Comparison of ENCODE assay signal across 8 cellular contexts in genomic region chr9:129482521-129483466, GRCh38.
DNase-seq lines count a peak whose midpoint lies in the region; TF ChIP-seq lines count a peak whose summit lies in the region.

No MANE protein-coding gene starts in this region.

- peak; percentile 96 for DNase-seq in GM03348 (ENCODE audit: low spot score)
- DNase-seq in NCI-H2171 (lab: John Stamatoyannopoulos, UW) = peak; percentile 96
- no peak for DNase-seq in activated T-helper 1 cell treated with anti-CD3 and anti-CD28 coated beads, Interleukin-12 subunit alpha, Interleukin-12 subunit beta, Interleukin-2, Interleukin-4 antibody, amounts not matched to agents 30 ng/mL and 10 ng/mL and 1 ng/mL, durations not matched to agents 14 hours and 24 hours and 36 hours (ENCODE audit: low spot score)
- DNase-seq in fibroblast of lung (ENCODE audit: low read depth in 2 of 2) = peak; percentile 90 to 92
- peak; percentile 94 to 96 for DNase-seq in tibial artery
- DNase-seq in foreskin melanocyte = no peak
- no peak for DNase-seq in NCI-H187 treated with DMSO at 0.1 percent for 48 hours (lab: John Stamatoyannopoulos, UW)

- no peaks in the 10 kb centered on the region for H3K9me3 Mint-ChIP-seq in activated T-helper 1 cell treated with anti-CD3 and anti-CD28 coated beads, Interleukin-12 subunit alpha, Interleukin-12 subunit beta, Interleukin-2, Interleukin-4 antibody, amounts not matched to agents 30 ng/mL and 10 ng/mL and 1 ng/mL, durations not matched to agents 14 hours and 24 hours and 36 hours

- H3K27me3 ChIP-seq in fibroblast of lung (ENCODE audit: control insufficient read depth, insufficient read depth, low read length) = no peaks in the 10 kb centered on the region
- no peaks in the 10 kb centered on the region for H3K27me3 ChIP-seq in mucosa of stomach (ENCODE audit: control insufficient read depth, insufficient read depth, low read length)
- no peaks in the 10 kb centered on the region for H3K27me3 ChIP-seq in tibial artery

- peak overlapping the region; percentile 62 for H3K4me3 Mint-ChIP-seq in activated T-helper 1 cell treated with anti-CD3 and anti-CD28 coated beads, Interleukin-12 subunit alpha, Interleukin-12 subunit beta, Interleukin-2, Interleukin-4 antibody, amounts not matched to agents 30 ng/mL and 10 ng/mL and 1 ng/mL, durations not matched to agents 14 hours and 24 hours and 36 hours

- H3K9ac ChIP-seq in fibroblast of lung (ENCODE audit: insufficient read depth, low read length) = peak overlapping the region; percentile 95
- peak overlapping the region; percentile 90 for H3K9ac ChIP-seq in mucosa of stomach (ENCODE audit: low read length)

- peaks cover 50% of the 10 kb centered on the region for H3K4me1 ChIP-seq in fibroblast of lung (ENCODE audit: control insufficient read depth, extremely low read depth, insufficient read depth, low read length)
- H3K4me1 ChIP-seq in mucosa of stomach (ENCODE audit: control insufficient read depth, insufficient read depth, low read length) = peaks cover 74% of the 10 kb centered on the region
- peaks cover 0 to 81% (median 71%) of the 10 kb centered on the region in 4 donors for H3K4me1 ChIP-seq in tibial artery

- H3K4me3 ChIP-seq in fibroblast of lung (replicated peaks in 1 of 4; ENCODE audit: control extremely low read depth in 1 of 4, insufficient read depth in 1 of 4, low read depth in 3 of 4, low read length in 4 of 4) (peak overlapping the region in 1 of 4 experiments; percentile 56), mucosa of stomach (ENCODE audit: low read length) (peak overlapping the region; percentile 40), tibial artery (peak overlapping the region; percentile 53 to 63)

- H2AFZ ChIP-seq in fibroblast of lung (ENCODE audit: low read length) = no peak overlapping the region

- H3K27me3 Mint-ChIP-seq in activated T-helper 1 cell treated with anti-CD3 and anti-CD28 coated beads, Interleukin-12 subunit alpha, Interleukin-12 subunit beta, Interleukin-2, Interleukin-4 antibody, amounts not matched to agents 30 ng/mL and 10 ng/mL and 1 ng/mL, durations not matched to agents 14 hours and 24 hours and 36 hours (ENCODE audit: insufficient read depth) = peaks cover 12% of the 10 kb centered on the region

- no peaks in the 10 kb centered on the region for H3K36me3 ChIP-seq in fibroblast of lung (ENCODE audit: control insufficient read depth, insufficient read depth, low read length)
- no peaks in the 10 kb centered on the region for H3K36me3 ChIP-seq in mucosa of stomach (ENCODE audit: control insufficient read depth, insufficient read depth, low read length)
- H3K36me3 ChIP-seq in tibial artery = no peaks in the 10 kb centered on the region

- H3K36me3 Mint-ChIP-seq in activated T-helper 1 cell treated with anti-CD3 and anti-CD28 coated beads, Interleukin-12 subunit alpha, Interleukin-12 subunit beta, Interleukin-2, Interleukin-4 antibody, amounts not matched to agents 30 ng/mL and 10 ng/mL and 1 ng/mL, durations not matched to agents 14 hours and 24 hours and 36 hours (ENCODE audit: low read depth) = peaks cover 2% of the 10 kb centered on the region

- peak overlapping the region; percentile 80 for H3K4me2 ChIP-seq in fibroblast of lung (ENCODE audit: extremely low read depth, insufficient read depth, low read length)

- H3K27ac Mint-ChIP-seq in activated T-helper 1 cell treated with anti-CD3 and anti-CD28 coated beads, Interleukin-12 subunit alpha, Interleukin-12 subunit beta, Interleukin-2, Interleukin-4 antibody, amounts not matched to agents 30 ng/mL and 10 ng/mL and 1 ng/mL, durations not matched to agents 14 hours and 24 hours and 36 hours = peak overlapping the region; percentile 70

- H3K9me3 ChIP-seq in fibroblast of lung (ENCODE audit: control insufficient read depth, insufficient read depth, low read depth, low read length) = no peaks in the 10 kb centered on the region
- H3K9me3 ChIP-seq in mucosa of stomach (ENCODE audit: control insufficient read depth, low read length) = no peaks in the 10 kb centered on the region
- H3K9me3 ChIP-seq in tibial artery = no peaks in the 10 kb centered on the region

- no peaks in the 10 kb centered on the region for H3K79me2 ChIP-seq in fibroblast of lung (ENCODE audit: control insufficient read depth, insufficient read depth, low read length)

- H3K27ac ChIP-seq in fibroblast of lung (ENCODE audit: insufficient read depth, low read length) = peak overlapping the region; percentile 100
- H3K27ac ChIP-seq in tibial artery = peak overlapping the region; percentile 100

- H4K20me1 ChIP-seq in fibroblast of lung (ENCODE audit: control insufficient read depth, extremely low read depth, insufficient read depth, low read length) = no peaks in the 10 kb centered on the region

- intact Hi-C loops in activated T-helper 1 cell treated with anti-CD3 and anti-CD28 coated beads, Interleukin-12 subunit alpha, Interleukin-12 subunit beta, Interleukin-2, Interleukin-4 antibody, amounts not matched to agents 30 ng/mL and 10 ng/mL and 1 ng/mL, durations not matched to agents 14 hours and 24 hours and 36 hours (cut with micrococcal nuclease) = loop anchor here (10.0 kb wide), 2 partner anchors 158 to 552 kb away; no protein-coding TSS in a partner anchor
- intact Hi-C loops in tibial artery (cut with DNase I; ENCODE audit: low total_unique reads) = loop anchor here (5.0 to 10.0 kb wide), 2 partner anchors 160 to 228 kb away; no protein-coding TSS in a partner anchor

- H3K4me1 Mint-ChIP-seq in activated T-helper 1 cell treated with anti-CD3 and anti-CD28 coated beads, Interleukin-12 subunit alpha, Interleukin-12 subunit beta, Interleukin-2, Interleukin-4 antibody, amounts not matched to agents 30 ng/mL and 10 ng/mL and 1 ng/mL, durations not matched to agents 14 hours and 24 hours and 36 hours (ENCODE audit: low read depth) = peaks cover 52% of the 10 kb centered on the region

- TF ChIP-seq CTCF in fibroblast of lung (conservative IDR thresholded peaks at IDR 0.05 in 1 of 2, IDR thresholded peaks at IDR 0.05 in 1 of 2; ENCODE audit: low read depth in 1 of 2, low read length in 2 of 2) = peak in 1 of 2 donors; percentile 16
- peak in 1 of 2 experiments; percentile 8 for TF ChIP-seq CTCF in tibial artery (IDR thresholded peaks at IDR 0.05)

Comparison
In these comparisons a context has a peak if more than half of its experiments do, and no peak if none do; other contexts are left out.
1. DNase-seq: peak in GM03348 (single experiment), NCI-H2171 (single experiment), fibroblast of lung (2 of 2) and tibial artery (2 of 2); none in activated T-helper 1 cell treated with anti-CD3 and anti-CD28 coated beads, Interleukin-12 subunit alpha, Interleukin-12 subunit beta, Interleukin-2, Interleukin-4 antibody, amounts not matched to agents 30 ng/mL and 10 ng/mL and 1 ng/mL, durations not matched to agents 14 hours and 24 hours and 36 hours (single experiment), foreskin melanocyte (single experiment) and NCI-H187 treated with DMSO at 0.1 percent for 48 hours (single experiment).